Comparison of ENCODE assay signal across 10 cellular contexts in genomic region chr2:20186078-20186854, GRCh38. TPM values are rescaled to one million over a fixed set of nuclear protein-coding genes. Genes with fewer than 3 reads are reported as not detected.
DNase-seq lines count a peak whose midpoint lies in the region; ATAC-seq, FAIRE-seq and TF ChIP-seq lines count a peak whose summit lies in the region.
"Had no signal": no experiment of that assay in that cellular context is flagged by ENCODE, and none has a peak within 500 bp of the region (broad histone marks: within the 10 kb centered on the region; RNA-seq: fewer than 3 reads in every experiment).

No MANE protein-coding gene starts in this region.

- peak; percentile 32 for DNase-seq in BE2C
- DNase-seq in HTR-8/SVneo (ENCODE audit: insufficient read length, low spot score), result peak; percentile 83
- DNase-seq in adrenal gland, result peak; percentile 78 to 93 (median 92)
- no peak for DNase-seq in NCI-H2107 treated with DMSO at 0.1 percent for 48 hours (lab: John Stamatoyannopoulos, UW; ENCODE audit: unreplicated experiment)
- no peak for DNase-seq in SHP77 treated with DMSO at 0.1 percent for 48 hours (lab: John Stamatoyannopoulos, UW)
- DNase-seq in NCI-H1694 (lab: John Stamatoyannopoulos, UW), result no peak
- DNase-seq: DMS 273 treated with DMSO at 0.1 percent for 48 hours had no signal

- no peak for ATAC-seq in HG03354 (IDR thresholded peaks at IDR 0.05; ENCODE audit: poor library complexity, severe bottlenecking, unreplicated experiment)

- no peak overlapping the region for H3K4me3 ChIP-seq in BE2C (ENCODE audit: low read depth, low read length)
- H3K4me3 ChIP-seq in adrenal gland, result no peak overlapping the region
- H3K4me3 ChIP-seq in mesodermal cell (ENCODE audit: extremely low read depth, insufficient read depth, low read length, poor library complexity, severe bottlenecking), result no peak overlapping the region
- H3K4me3 ChIP-seq: heart left ventricle had no signal

- no peaks in the 10 kb centered on the region for H3K27me3 ChIP-seq in BE2C
- no peaks in the 10 kb centered on the region for H3K27me3 ChIP-seq in adrenal gland
- H3K27me3 ChIP-seq: heart left ventricle had no signal

- H3K9me3 ChIP-seq in BE2C, result no peaks in the 10 kb centered on the region
- no peaks in the 10 kb centered on the region for H3K9me3 ChIP-seq in adrenal gland (replicated peaks in 1 of 3)
- no peaks in the 10 kb centered on the region for H3K9me3 ChIP-seq in mesodermal cell (ENCODE audit: control insufficient read depth, low read length)
- H3K9me3 ChIP-seq: heart left ventricle had no signal

- peak; percentile 22 to 92 for TF ChIP-seq POLR2A in adrenal gland (IDR thresholded peaks at IDR 0.05)

- 39 to 69% (median 48%) methylated on average over 10 to 13 of the region's 13 CpGs for WGBS in adrenal gland, 4 donors
- 70 to 72% methylated on average over 11 to 12 of the region's 13 CpGs for WGBS in mesodermal cell (ENCODE audit: insufficient coverage in 2 of 2), 2 experiments

- intact Hi-C loops in adrenal gland (cut with DNase I), result no loop called here

- peak; percentile 72 for FAIRE-seq in HTR-8/SVneo (lab: Jason Lieb, UNC)

- H3K36me3 ChIP-seq in BE2C (no peaks in the 10 kb centered on the region), adrenal gland (replicated peaks in 1 of 2) (no peaks in the 10 kb centered on the region), mesodermal cell (ENCODE audit: control insufficient read depth, insufficient read depth, low read length) (no peaks in the 10 kb centered on the region)
- H3K36me3 ChIP-seq: heart left ventricle had no signal

- TF ChIP-seq CTCF in BE2C (IDR thresholded peaks at IDR 0.05; ENCODE audit: low read depth, low read length) (no peak), adrenal gland (IDR thresholded peaks at IDR 0.05) (no peak)

- no peaks in the 10 kb centered on the region; the same call in 1 of the 2 replicates for H3K4me1 ChIP-seq in BE2C
- H3K4me1 ChIP-seq in adrenal gland (replicated peaks in 1 of 2), result peaks cover 7 to 15% of the 10 kb centered on the region in 2 donors
- H3K4me1 ChIP-seq in mesodermal cell (ENCODE audit: control insufficient read depth, insufficient read depth, low read length, poor library complexity, severe bottlenecking), result peaks cover 37% of the 10 kb centered on the region

- H3K27ac ChIP-seq in adrenal gland, result peak overlapping the region in 4 of 5 donors; percentile 26 to 87 (median 57)
- peak overlapping the region; percentile 62 for H3K27ac ChIP-seq in mesodermal cell (ENCODE audit: low read depth, low read length, severe bottlenecking)

RNA-seq across cellular contexts. Expression of gene SDC1, which starts 38.7 kb away (rescaled TPM):
- polyA plus RNA-seq in BE2C (2012; ENCODE audit: insufficient read depth, insufficient read length, low read depth), result 21.2 TPM
- total RNA-seq in adrenal gland, result 10 to 100 TPM in 5 of 8 donors, 1 to 10 TPM in 3; 3.1 to 74.2 (median 24.4) TPM
- 10 to 100 TPM in 1 of 3 donors, 1 to 10 TPM in 2; 6.7 to 19.2 (median 6.7) TPM for polyA plus RNA-seq in adrenal gland
- 26.1 TPM for polyA plus RNA-seq in mesodermal cell (2013, experiment 1 of 2)
- 19.4 TPM for polyA plus RNA-seq in mesodermal cell (2013, experiment 2 of 2)

Comparison
In these comparisons a context has a peak if more than half of its experiments do, and no peak if none do; other contexts are left out.
1. DNase-seq: peak in BE2C (single experiment), HTR-8/SVneo (single experiment) and adrenal gland (7 of 7); none in NCI-H2107 treated with DMSO at 0.1 percent for 48 hours (single experiment), SHP77 treated with DMSO at 0.1 percent for 48 hours (single experiment) and NCI-H1694 (single experiment).